ENCODE assay signal across 32 cellular contexts in the genomic region with DNA sequence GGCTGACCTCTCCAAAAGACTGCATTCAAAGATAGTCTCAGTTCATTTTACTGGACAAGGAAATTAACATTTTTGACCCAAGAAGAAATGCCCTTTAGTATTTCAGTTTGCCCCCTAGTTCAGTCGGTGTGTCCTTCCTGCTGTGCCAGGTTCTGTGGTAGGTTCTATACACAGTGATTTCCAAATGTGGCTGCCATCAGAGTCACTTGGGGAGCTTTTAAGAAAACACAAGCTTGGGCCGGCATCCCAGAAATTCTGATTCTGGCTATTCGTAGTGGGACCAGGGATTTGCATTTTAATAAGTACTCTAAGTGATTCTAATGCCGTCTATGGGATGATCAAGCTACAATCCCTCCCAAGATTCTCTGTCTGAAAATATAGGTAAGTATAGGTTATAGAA. TPM values are rescaled to one million over a fixed set of nuclear protein-coding genes. Genes with fewer than 3 reads are reported as not detected.
A peak's percentile ranks its signal among the peaks of the same experiment; 100 is the strongest.
DNase-seq lines count a peak whose midpoint lies in the region; ATAC-seq and TF ChIP-seq lines count a peak whose summit lies in the region.
"Had no signal": no experiment of that assay in that cellular context is flagged by ENCODE, and none has a peak within 500 bp of the region (broad histone marks: within the 10 kb centered on the region; RNA-seq: fewer than 3 reads in every experiment).

No MANE protein-coding gene starts in this region.

- H2BK12ac ChIP-seq in mesenchymal stem cell (ENCODE audit: low read length in 2 of 2) = no peak overlapping the region

- H3K27ac ChIP-seq in SK-N-SH (ENCODE audit: low read depth in 2 of 2, low read length in 1 of 2) (peak overlapping the region; percentile 91 to 98), mesenchymal stem cell (ENCODE audit: low read length, poor library complexity, severe bottlenecking) (no peak overlapping the region), thyroid gland (peak overlapping the region in 1 of 3 donors; percentile 5), mesendoderm (ENCODE audit: low read depth, low read length) (no peak overlapping the region)
- H3K27ac ChIP-seq: 22Rv1, breast epithelium, epithelial cell of prostate, HL-60, KMS-11, PC-9, skin epidermis, suprapubic skin had no signal

- H3K18ac ChIP-seq in mesenchymal stem cell (ENCODE audit: low read depth in 1 of 2, low read length in 2 of 2) (no peak overlapping the region), mesendoderm (ENCODE audit: low read length) (no peak overlapping the region)

- H3K4me1 ChIP-seq in SK-N-SH (ENCODE audit: control insufficient read depth in 1 of 2, insufficient read depth in 2 of 2, low read depth in 1 of 2, low read length in 1 of 2) = peaks cover 19 to 38% of the 10 kb centered on the region in 2 experiments
- peaks cover 12% of the 10 kb centered on the region for H3K4me1 ChIP-seq in mesenchymal stem cell (ENCODE audit: control insufficient read depth, insufficient read depth, low read depth, low read length)
- peaks cover 15 to 46% of the 10 kb centered on the region in 2 donors for H3K4me1 ChIP-seq in thyroid gland
- no peaks in the 10 kb centered on the region for H3K4me1 ChIP-seq in mesendoderm (ENCODE audit: control insufficient read depth, low read depth, low read length)

- 0 out of 2 replicates have a peak overlapping the region, but pooled peaks have one; percentile 8 for H3K4me2 ChIP-seq in SK-N-SH
- H3K4me2 ChIP-seq in mesenchymal stem cell (ENCODE audit: low read length, poor library complexity, severe bottlenecking) = no peak overlapping the region
- no peak overlapping the region for H3K4me2 ChIP-seq in mesendoderm (ENCODE audit: low read length)
- H3K4me2 ChIP-seq: KMS-11, PC-9 had no signal

- DNase-seq in SK-N-SH (peak; percentile 27), endothelial cell (ENCODE audit: low spot score) (no peak), mesenchymal stem cell (no peak), thyroid gland (peak; percentile 15 to 29), cortex of kidney (lab: John Stamatoyannopoulos, UW) (no peak), mesendoderm (no peak)
- DNase-seq: activated CD4-positive, alpha-beta T cell treated with anti-CD3 and anti-CD28 coated beads for 4 hours; activated CD8-positive, alpha-beta T cell treated with anti-CD3 and anti-CD28 coated beads, Interleukin-2, amount 10 ng/mL, durations not matched to agents 7 days and 5 days; activated naive CD4-positive, alpha-beta T cell treated with anti-CD3 and anti-CD28 coated beads, Interleukin-2, amount 50 U/mL, for 16 hours; amniotic stem cell; CD4-positive, CD25-positive, alpha-beta regulatory T cell; effector CD4-positive, alpha-beta T cell; H9; NCI-H2029; NCI-H510A treated with DMSO at 0.1 percent for 48 hours; NK-92 treated with Interleukin-12 subunit alpha and Interleukin-12 subunit beta, amount 100 ng/mL, for 24 hours; PC-9; retina; SHP77 treated with DMSO at 0.1 percent for 48 hours; stimulated activated naive CD4-positive, alpha-beta T cell; T-helper 9 cell had no signal

- no peak for TF ChIP-seq EP300 in SK-N-SH (IDR thresholded peaks at IDR 0.05; ENCODE audit: borderline replicate concordance in 1 of 2, low read depth in 1 of 2, low read length in 1 of 2)

- no peak overlapping the region for H3K4ac ChIP-seq in mesenchymal stem cell (ENCODE audit: low read depth in 1 of 2, low read length in 2 of 2)
- no peak overlapping the region for H3K4ac ChIP-seq in mesendoderm (ENCODE audit: low read depth, low read length)

- TF ChIP-seq POLR2A in thyroid gland (IDR thresholded peaks at IDR 0.05) = no peak

- CTCF ChIA-PET in SK-N-SH (lab: Yijun Ruan, JAX) = interaction anchor here (0.7 to 2.2 kb wide), 6 partner anchors 9 to 561 kb away, joined by 3 to 9 read pairs (median 4); a partner anchor contains a TSS

- no peak overlapping the region for H2BK15ac ChIP-seq in mesenchymal stem cell (ENCODE audit: low read depth, poor library complexity, severe bottlenecking)
- no peak overlapping the region for H2BK15ac ChIP-seq in mesendoderm (replicated peaks; ENCODE audit: low read depth)

- H3K56ac ChIP-seq in mesendoderm (ENCODE audit: low read length) = no peak overlapping the region

- H3K4me3 ChIP-seq in SK-N-SH (ENCODE audit: low read depth in 2 of 2, low read length in 1 of 2) (no peak overlapping the region), mesenchymal stem cell (ENCODE audit: insufficient read depth in 1 of 2, low read depth in 1 of 2, low read length in 2 of 2) (no peak overlapping the region), thyroid gland (replicated peaks in 1 of 3) (no peak overlapping the region), mesendoderm (ENCODE audit: low read length) (no peak overlapping the region)
- H3K4me3 ChIP-seq: breast epithelium, PC-9, skin epidermis, suprapubic skin had no signal

- H3K23ac ChIP-seq in mesenchymal stem cell (ENCODE audit: low read length in 2 of 2) = no peak overlapping the region
- H3K23ac ChIP-seq in mesendoderm (ENCODE audit: low read length) = no peak overlapping the region

- peaks cover 2 to 4% of the 10 kb centered on the region in 2 experiments for H3K36me3 ChIP-seq in SK-N-SH (replicated peaks in 1 of 2; ENCODE audit: control insufficient read depth in 1 of 2, insufficient read depth in 2 of 2, low read length in 1 of 2)
- H3K36me3 ChIP-seq in mesenchymal stem cell (ENCODE audit: control insufficient read depth in 1 of 2, insufficient read depth in 2 of 2, low read depth in 1 of 2, low read length in 2 of 2) = peaks cover 0 to 4% of the 10 kb centered on the region in 2 experiments
- no peaks in the 10 kb centered on the region for H3K36me3 ChIP-seq in thyroid gland
- H3K36me3 ChIP-seq in mesendoderm (ENCODE audit: control insufficient read depth, insufficient read depth, low read length) = no peaks in the 10 kb centered on the region
- H3K36me3 ChIP-seq: breast epithelium, suprapubic skin had no signal

- H3K9me3 Mint-ChIP-seq in endothelial cell (ENCODE audit: unreplicated experiment) = no peaks in the 10 kb centered on the region
- no peaks in the 10 kb centered on the region for H3K9me3 Mint-ChIP-seq in stimulated activated memory B cell treated with anti-CD40 and anti-IgM and Interleukin-4, amounts not matched to agents 10 μg/mL and 1 μg/mL and 100 μg/mL, for 72 hours
- H3K9me3 Mint-ChIP-seq: activated T-helper 2 cell treated with anti-CD3 and anti-CD28 coated beads, Interferon-gamma antibody, Interleukin-2, Interleukin-4, amounts not matched to agents 10 μg/mL and 5 μg/mL and 100 μg/mL, durations not matched to agents 14 hours and 24 hours and 36 hours; CD4-positive, CD25-positive, alpha-beta regulatory T cell had no signal

- no peak for TF ChIP-seq RAD21 in SK-N-SH (IDR thresholded peaks at IDR 0.05; ENCODE audit: low read length)

- POLR2A ChIA-PET in SK-N-SH (lab: Yijun Ruan, JAX) = interaction anchor here (1.4 to 1.9 kb wide), 2 partner anchors 9 to 11 kb away, joined by 5 to 7 read pairs; a partner anchor contains a TSS

- H2AFZ ChIP-seq in SK-N-SH (ENCODE audit: low read depth) (peak overlapping the region; percentile 5; the same call in 1 of the 2 replicates), mesenchymal stem cell (ENCODE audit: low read depth, low read length) (no peak overlapping the region)
- H2AFZ ChIP-seq: PC-9 had no signal

- ATAC-seq in SK-N-SH treated with all-trans-retinoic acid at 6 μM for 48 hours = no peak
- ATAC-seq in stimulated activated memory B cell treated with anti-CD40 and anti-IgM and Interleukin-4, amounts not matched to agents 10 μg/mL and 1 μg/mL and 100 μg/mL, for 72 hours = no peak
- ATAC-seq: activated CD8-positive, alpha-beta T cell treated with anti-CD3 and anti-CD28 coated beads, Interleukin-2, amount 10 ng/mL, durations not matched to agents 7 days and 5 days had no signal

- H4K91ac ChIP-seq in mesenchymal stem cell (ENCODE audit: low read length) = no peak overlapping the region

- intact Hi-C loops in thyroid gland (cut with DNase I) = no loop called here

- no peak overlapping the region for H4K8ac ChIP-seq in mesenchymal stem cell (ENCODE audit: low read length)
- no peak overlapping the region for H4K8ac ChIP-seq in mesendoderm (ENCODE audit: low read depth, low read length)

- 22% methylated on average over 4 of the region's 4 CpGs for WGBS in SK-N-SH (ENCODE audit: low lambda C conversion rate)
- 100% methylated on average over 3 of the region's 4 CpGs for WGBS in mesenchymal stem cell
- 26 to 36% methylated on average over 4 of the region's 4 CpGs for WGBS in thyroid gland, 2 donors
- WGBS in mesendoderm (ENCODE audit: extremely low coverage, insufficient coverage, low lambda C conversion rate) = no CpG with 5 or more reads among the region's 4 CpGs

- no peak overlapping the region for H3K14ac ChIP-seq in mesenchymal stem cell (ENCODE audit: low read length in 2 of 2)

- no peaks in the 10 kb centered on the region for H3K9me2 ChIP-seq in SK-N-SH

- H3K79me1 ChIP-seq in mesenchymal stem cell (replicated peaks; ENCODE audit: low read length, poor library complexity, severe bottlenecking) = peaks cover 2% of the 10 kb centered on the region
- peaks cover 7% of the 10 kb centered on the region for H3K79me1 ChIP-seq in mesendoderm (ENCODE audit: low read length)

- H3K27me3 ChIP-seq in SK-N-SH (ENCODE audit: insufficient read depth) = no peaks in the 10 kb centered on the region
- no peaks in the 10 kb centered on the region for H3K27me3 ChIP-seq in mesenchymal stem cell (ENCODE audit: control insufficient read depth in 1 of 2, insufficient read depth in 1 of 2, low read length in 2 of 2)
- no peaks in the 10 kb centered on the region for H3K27me3 ChIP-seq in thyroid gland
- no peaks in the 10 kb centered on the region for H3K27me3 ChIP-seq in mesendoderm (ENCODE audit: insufficient read depth, low read length, poor library complexity)
- H3K27me3 ChIP-seq: breast epithelium, suprapubic skin had no signal

- no peaks in the 10 kb centered on the region for H4K20me1 ChIP-seq in SK-N-SH (ENCODE audit: insufficient read depth)

- H2BK120ac ChIP-seq in mesenchymal stem cell (ENCODE audit: low read depth, low read length) (no peak overlapping the region), mesendoderm (ENCODE audit: low read depth, low read length) (no peak overlapping the region)

- H3K4me3 Mint-ChIP-seq in endothelial cell (ENCODE audit: unreplicated experiment) = no peak overlapping the region
- no peak overlapping the region for H3K4me3 Mint-ChIP-seq in stimulated activated memory B cell treated with anti-CD40 and anti-IgM and Interleukin-4, amounts not matched to agents 10 μg/mL and 1 μg/mL and 100 μg/mL, for 72 hours
- H3K4me3 Mint-ChIP-seq: activated CD8-positive, alpha-beta T cell treated with anti-CD3 and anti-CD28 coated beads, Interleukin-2, amount 10 ng/mL, durations not matched to agents 7 days and 5 days; CD4-positive, CD25-positive, alpha-beta regulatory T cell; nephron had no signal

- H3F3A ChIP-seq in SK-N-SH (replicated peaks; ENCODE audit: insufficient read depth) = peaks cover 25% of the 10 kb centered on the region

- H3K9ac ChIP-seq in SK-N-SH = peak overlapping the region; percentile 13; the same call in 1 of the 2 replicates
- peak overlapping the region; percentile 44 for H3K9ac ChIP-seq in mesenchymal stem cell (ENCODE audit: low read length)
- no peak overlapping the region for H3K9ac ChIP-seq in mesendoderm (ENCODE audit: low read length)
- H3K9ac ChIP-seq: KMS-11 had no signal

- peaks cover 78% of the 10 kb centered on the region for H3K79me2 ChIP-seq in SK-N-SH (ENCODE audit: insufficient read depth)
- H3K79me2 ChIP-seq in mesendoderm (ENCODE audit: control insufficient read depth, insufficient read depth, low read length) = peaks cover 4% of the 10 kb centered on the region

- no peak overlapping the region for H4K5ac ChIP-seq in mesendoderm (ENCODE audit: low read length)

- H3K4me1 Mint-ChIP-seq in endothelial cell (ENCODE audit: unreplicated experiment) = peaks cover 14% of the 10 kb centered on the region
- H3K4me1 Mint-ChIP-seq in stimulated activated memory B cell treated with anti-CD40 and anti-IgM and Interleukin-4, amounts not matched to agents 10 μg/mL and 1 μg/mL and 100 μg/mL, for 72 hours = peaks cover 31% of the 10 kb centered on the region

- TF ChIP-seq CTCF in SK-N-SH (IDR thresholded peaks at IDR 0.05) (no peak), endothelial cell (IDR thresholded peaks at IDR 0.05; ENCODE audit: unreplicated experiment) (no peak), thyroid gland (IDR thresholded peaks at IDR 0.05) (no peak)

- peak overlapping the region; percentile 57 for H3K27ac Mint-ChIP-seq in endothelial cell (ENCODE audit: unreplicated experiment)
- no peak overlapping the region for H3K27ac Mint-ChIP-seq in stimulated activated memory B cell treated with anti-CD40 and anti-IgM and Interleukin-4, amounts not matched to agents 10 μg/mL and 1 μg/mL and 100 μg/mL, for 72 hours
- H3K27ac Mint-ChIP-seq: activated CD8-positive, alpha-beta T cell treated with anti-CD3 and anti-CD28 coated beads, Interleukin-2, amount 10 ng/mL, durations not matched to agents 7 days and 5 days; activated T-helper 2 cell treated with anti-CD3 and anti-CD28 coated beads, Interferon-gamma antibody, Interleukin-2, Interleukin-4, amounts not matched to agents 10 μg/mL and 5 μg/mL and 100 μg/mL, durations not matched to agents 14 hours and 24 hours and 36 hours; CD4-positive, CD25-positive, alpha-beta regulatory T cell; nephron had no signal

- no peaks in the 10 kb centered on the region for H3K27me3 Mint-ChIP-seq in endothelial cell (ENCODE audit: unreplicated experiment)
- H3K27me3 Mint-ChIP-seq in stimulated activated memory B cell treated with anti-CD40 and anti-IgM and Interleukin-4, amounts not matched to agents 10 μg/mL and 1 μg/mL and 100 μg/mL, for 72 hours = no peaks in the 10 kb centered on the region
- H3K27me3 Mint-ChIP-seq: CD4-positive, CD25-positive, alpha-beta regulatory T cell had no signal

- peaks cover 4% of the 10 kb centered on the region for H3K36me3 Mint-ChIP-seq in endothelial cell (ENCODE audit: low read depth, unreplicated experiment)
- peaks cover 17% of the 10 kb centered on the region for H3K36me3 Mint-ChIP-seq in stimulated activated memory B cell treated with anti-CD40 and anti-IgM and Interleukin-4, amounts not matched to agents 10 μg/mL and 1 μg/mL and 100 μg/mL, for 72 hours

- H2AK5ac ChIP-seq in mesenchymal stem cell (ENCODE audit: low read length, severe bottlenecking) (no peak overlapping the region), mesendoderm (ENCODE audit: low read length) (no peak overlapping the region)

- no peak overlapping the region for H2BK5ac ChIP-seq in mesenchymal stem cell (ENCODE audit: low read depth, low read length, poor library complexity, severe bottlenecking)
- H2BK5ac ChIP-seq in mesendoderm (ENCODE audit: low read length) = no peak overlapping the region

- H3K9me3 ChIP-seq in SK-N-SH = no peaks in the 10 kb centered on the region
- no peaks in the 10 kb centered on the region for H3K9me3 ChIP-seq in mesenchymal stem cell (ENCODE audit: control insufficient read depth, low read length)
- H3K9me3 ChIP-seq in thyroid gland = no peaks in the 10 kb centered on the region
- H3K9me3 ChIP-seq: breast epithelium, suprapubic skin had no signal

RNA-seq across cellular contexts. Expression of a gene that starts 10.1 kb away (rescaled TPM):
- polyA plus RNA-seq in SK-N-SH (2012; rRNA removed) = 16.6 and 21.7 TPM in 2 replicates
- 18.7 and 21.4 TPM in 2 replicates for polyA plus RNA-seq in SK-N-SH (2012; cell fraction: cytosol; rRNA removed)
- polyA plus RNA-seq in SK-N-SH (2012; cell fraction: nucleus; rRNA removed) = 16.3 and 28.5 TPM in 2 replicates
- 63.0 TPM for total RNA-seq in endothelial cell (ENCODE audit: unreplicated experiment)
- polyA plus RNA-seq in mesenchymal stem cell (2013, experiment 1 of 2) = 55.6 TPM
- polyA plus RNA-seq in mesenchymal stem cell (2013, experiment 2 of 2) = 53.4 TPM
- 10 to 100 TPM; 42.6 to 59.2 (median 53.9) TPM for total RNA-seq in thyroid gland
- 33.0 TPM for polyA plus RNA-seq in mesendoderm (2013, experiment 1 of 2)
- 32.1 TPM for polyA plus RNA-seq in mesendoderm (2013, experiment 2 of 2)

RNA-seq across cellular contexts. Expression of a gene that starts 10.4 kb away (rescaled TPM):
- 80.9 and 92.0 TPM in 2 replicates for polyA plus RNA-seq in SK-N-SH (2012; rRNA removed)
- 56.1 and 64.2 TPM in 2 replicates for polyA plus RNA-seq in SK-N-SH (2012; cell fraction: cytosol; rRNA removed)
- 162 and 164 TPM in 2 replicates for polyA plus RNA-seq in SK-N-SH (2012; cell fraction: nucleus; rRNA removed)
- total RNA-seq in endothelial cell (ENCODE audit: unreplicated experiment) (84.8 TPM), thyroid gland (10 to 100 TPM; 64.7 to 96.3 (median 78.9) TPM)
- 72.7 TPM for polyA plus RNA-seq in mesenchymal stem cell (2013, experiment 1 of 2)
- polyA plus RNA-seq in mesenchymal stem cell (2013, experiment 2 of 2) = 70.2 TPM
- polyA plus RNA-seq in mesendoderm (2013, experiment 1 of 2) = 75.7 TPM
- polyA plus RNA-seq in mesendoderm (2013, experiment 2 of 2) = 77.7 TPM

RNA-seq across cellular contexts. Expression of a gene that starts 48.8 kb away (rescaled TPM):
- polyA plus RNA-seq in SK-N-SH (2012; rRNA removed) = 61.8 and 70.3 TPM in 2 replicates
- polyA plus RNA-seq in SK-N-SH (2012; cell fraction: cytosol; rRNA removed) = 75.9 and 83.6 TPM in 2 replicates
- polyA plus RNA-seq in SK-N-SH (2012; cell fraction: nucleus; rRNA removed) = 20.8 and 24.7 TPM in 2 replicates
- total RNA-seq in endothelial cell (ENCODE audit: unreplicated experiment) = 46.7 TPM
- 81.6 TPM for polyA plus RNA-seq in mesenchymal stem cell (2013, experiment 1 of 2)
- polyA plus RNA-seq in mesenchymal stem cell (2013, experiment 2 of 2) = 83.7 TPM
- 10 to 100 TPM; 51.2 to 68.9 (median 60.0) TPM for total RNA-seq in thyroid gland
- 16.7 TPM for polyA plus RNA-seq in mesendoderm (2013, experiment 1 of 2)
- 16.9 TPM for polyA plus RNA-seq in mesendoderm (2013, experiment 2 of 2)

Comparison
In these comparisons a context has a peak if more than half of its experiments do, and no peak if none do; other contexts are left out.
1. DNase-seq: peak in SK-N-SH (single experiment) and thyroid gland (2 of 2); none in endothelial cell (single experiment), mesenchymal stem cell (single experiment), cortex of kidney (single experiment) and mesendoderm (single experiment).
2. H3K27ac ChIP-seq: peak in SK-N-SH (2 of 2); none in mesenchymal stem cell (single experiment) and mesendoderm (single experiment).